ENCODE assay signal across 1 cellular context in the genomic region with DNA sequence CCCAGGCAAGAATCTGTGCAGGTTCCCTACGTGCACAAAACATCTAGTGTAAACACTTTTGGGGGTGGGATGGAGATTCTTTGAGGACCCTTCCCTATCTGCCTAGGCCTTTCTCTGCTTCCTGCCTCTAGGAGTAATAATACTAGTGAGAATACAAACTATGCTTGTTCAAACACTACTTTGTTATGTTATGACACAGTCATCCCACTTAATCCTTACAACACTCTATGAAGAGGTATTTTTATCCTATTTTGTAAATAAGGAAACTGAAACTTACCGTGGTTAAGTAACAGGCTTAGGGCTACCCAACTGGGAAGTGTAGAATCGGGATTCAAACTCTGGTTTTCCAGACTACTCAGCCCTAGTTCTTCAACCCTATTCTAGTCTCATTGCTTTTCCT.
TF ChIP-seq lines count a peak whose summit lies in the region.

No MANE protein-coding gene starts in this region.

TF ChIP-seq in H1, 55 proteins besides CTCF, POLR2A, EP300 and RAD21 (continued from another document):
- TF ChIP-seq RNF2 (IDR thresholded peaks at IDR 0.05; ENCODE audit: borderline replicate concordance, low read depth, low read length, missing control alignments, poor library complexity, severe bottlenecking) = no peak
- TF ChIP-seq FOSL1 (IDR thresholded peaks at IDR 0.05; ENCODE audit: insufficient read depth, low read depth, low read length) = no peak
- TF ChIP-seq SIX5 (IDR thresholded peaks at IDR 0.05; ENCODE audit: low read depth, low read length) = no peak
- TF ChIP-seq RFX5 (IDR thresholded peaks at IDR 0.05; ENCODE audit: borderline replicate concordance, low read depth, low read length) = no peak
- TF ChIP-seq GTF2F1 (IDR thresholded peaks at IDR 0.05; ENCODE audit: borderline replicate concordance, low read depth, low read length) = no peak
- no peak for TF ChIP-seq TCF12 (IDR thresholded peaks at IDR 0.05; ENCODE audit: low read depth, low read length)
- no peak for TF ChIP-seq BCL11A (IDR thresholded peaks at IDR 0.05; ENCODE audit: low read depth in 2 of 2, low read length in 2 of 2)
- TF ChIP-seq, protein P1, sequence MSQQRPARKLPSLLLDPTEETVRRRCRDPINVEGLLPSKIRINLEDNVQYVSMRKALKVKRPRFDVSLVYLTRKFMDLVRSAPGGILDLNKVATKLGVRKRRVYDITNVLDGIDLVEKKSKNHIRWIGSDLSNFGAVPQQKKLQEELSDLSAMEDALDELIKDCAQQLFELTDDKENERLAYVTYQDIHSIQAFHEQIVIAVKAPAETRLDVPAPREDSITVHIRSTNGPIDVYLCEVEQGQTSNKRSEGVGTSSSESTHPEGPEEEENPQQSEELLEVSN (IDR thresholded peaks at IDR 0.05) = no peak
- TF ChIP-seq SP4 (IDR thresholded peaks at IDR 0.05; ENCODE audit: low read length) = no peak
- TF ChIP-seq, protein P2, sequence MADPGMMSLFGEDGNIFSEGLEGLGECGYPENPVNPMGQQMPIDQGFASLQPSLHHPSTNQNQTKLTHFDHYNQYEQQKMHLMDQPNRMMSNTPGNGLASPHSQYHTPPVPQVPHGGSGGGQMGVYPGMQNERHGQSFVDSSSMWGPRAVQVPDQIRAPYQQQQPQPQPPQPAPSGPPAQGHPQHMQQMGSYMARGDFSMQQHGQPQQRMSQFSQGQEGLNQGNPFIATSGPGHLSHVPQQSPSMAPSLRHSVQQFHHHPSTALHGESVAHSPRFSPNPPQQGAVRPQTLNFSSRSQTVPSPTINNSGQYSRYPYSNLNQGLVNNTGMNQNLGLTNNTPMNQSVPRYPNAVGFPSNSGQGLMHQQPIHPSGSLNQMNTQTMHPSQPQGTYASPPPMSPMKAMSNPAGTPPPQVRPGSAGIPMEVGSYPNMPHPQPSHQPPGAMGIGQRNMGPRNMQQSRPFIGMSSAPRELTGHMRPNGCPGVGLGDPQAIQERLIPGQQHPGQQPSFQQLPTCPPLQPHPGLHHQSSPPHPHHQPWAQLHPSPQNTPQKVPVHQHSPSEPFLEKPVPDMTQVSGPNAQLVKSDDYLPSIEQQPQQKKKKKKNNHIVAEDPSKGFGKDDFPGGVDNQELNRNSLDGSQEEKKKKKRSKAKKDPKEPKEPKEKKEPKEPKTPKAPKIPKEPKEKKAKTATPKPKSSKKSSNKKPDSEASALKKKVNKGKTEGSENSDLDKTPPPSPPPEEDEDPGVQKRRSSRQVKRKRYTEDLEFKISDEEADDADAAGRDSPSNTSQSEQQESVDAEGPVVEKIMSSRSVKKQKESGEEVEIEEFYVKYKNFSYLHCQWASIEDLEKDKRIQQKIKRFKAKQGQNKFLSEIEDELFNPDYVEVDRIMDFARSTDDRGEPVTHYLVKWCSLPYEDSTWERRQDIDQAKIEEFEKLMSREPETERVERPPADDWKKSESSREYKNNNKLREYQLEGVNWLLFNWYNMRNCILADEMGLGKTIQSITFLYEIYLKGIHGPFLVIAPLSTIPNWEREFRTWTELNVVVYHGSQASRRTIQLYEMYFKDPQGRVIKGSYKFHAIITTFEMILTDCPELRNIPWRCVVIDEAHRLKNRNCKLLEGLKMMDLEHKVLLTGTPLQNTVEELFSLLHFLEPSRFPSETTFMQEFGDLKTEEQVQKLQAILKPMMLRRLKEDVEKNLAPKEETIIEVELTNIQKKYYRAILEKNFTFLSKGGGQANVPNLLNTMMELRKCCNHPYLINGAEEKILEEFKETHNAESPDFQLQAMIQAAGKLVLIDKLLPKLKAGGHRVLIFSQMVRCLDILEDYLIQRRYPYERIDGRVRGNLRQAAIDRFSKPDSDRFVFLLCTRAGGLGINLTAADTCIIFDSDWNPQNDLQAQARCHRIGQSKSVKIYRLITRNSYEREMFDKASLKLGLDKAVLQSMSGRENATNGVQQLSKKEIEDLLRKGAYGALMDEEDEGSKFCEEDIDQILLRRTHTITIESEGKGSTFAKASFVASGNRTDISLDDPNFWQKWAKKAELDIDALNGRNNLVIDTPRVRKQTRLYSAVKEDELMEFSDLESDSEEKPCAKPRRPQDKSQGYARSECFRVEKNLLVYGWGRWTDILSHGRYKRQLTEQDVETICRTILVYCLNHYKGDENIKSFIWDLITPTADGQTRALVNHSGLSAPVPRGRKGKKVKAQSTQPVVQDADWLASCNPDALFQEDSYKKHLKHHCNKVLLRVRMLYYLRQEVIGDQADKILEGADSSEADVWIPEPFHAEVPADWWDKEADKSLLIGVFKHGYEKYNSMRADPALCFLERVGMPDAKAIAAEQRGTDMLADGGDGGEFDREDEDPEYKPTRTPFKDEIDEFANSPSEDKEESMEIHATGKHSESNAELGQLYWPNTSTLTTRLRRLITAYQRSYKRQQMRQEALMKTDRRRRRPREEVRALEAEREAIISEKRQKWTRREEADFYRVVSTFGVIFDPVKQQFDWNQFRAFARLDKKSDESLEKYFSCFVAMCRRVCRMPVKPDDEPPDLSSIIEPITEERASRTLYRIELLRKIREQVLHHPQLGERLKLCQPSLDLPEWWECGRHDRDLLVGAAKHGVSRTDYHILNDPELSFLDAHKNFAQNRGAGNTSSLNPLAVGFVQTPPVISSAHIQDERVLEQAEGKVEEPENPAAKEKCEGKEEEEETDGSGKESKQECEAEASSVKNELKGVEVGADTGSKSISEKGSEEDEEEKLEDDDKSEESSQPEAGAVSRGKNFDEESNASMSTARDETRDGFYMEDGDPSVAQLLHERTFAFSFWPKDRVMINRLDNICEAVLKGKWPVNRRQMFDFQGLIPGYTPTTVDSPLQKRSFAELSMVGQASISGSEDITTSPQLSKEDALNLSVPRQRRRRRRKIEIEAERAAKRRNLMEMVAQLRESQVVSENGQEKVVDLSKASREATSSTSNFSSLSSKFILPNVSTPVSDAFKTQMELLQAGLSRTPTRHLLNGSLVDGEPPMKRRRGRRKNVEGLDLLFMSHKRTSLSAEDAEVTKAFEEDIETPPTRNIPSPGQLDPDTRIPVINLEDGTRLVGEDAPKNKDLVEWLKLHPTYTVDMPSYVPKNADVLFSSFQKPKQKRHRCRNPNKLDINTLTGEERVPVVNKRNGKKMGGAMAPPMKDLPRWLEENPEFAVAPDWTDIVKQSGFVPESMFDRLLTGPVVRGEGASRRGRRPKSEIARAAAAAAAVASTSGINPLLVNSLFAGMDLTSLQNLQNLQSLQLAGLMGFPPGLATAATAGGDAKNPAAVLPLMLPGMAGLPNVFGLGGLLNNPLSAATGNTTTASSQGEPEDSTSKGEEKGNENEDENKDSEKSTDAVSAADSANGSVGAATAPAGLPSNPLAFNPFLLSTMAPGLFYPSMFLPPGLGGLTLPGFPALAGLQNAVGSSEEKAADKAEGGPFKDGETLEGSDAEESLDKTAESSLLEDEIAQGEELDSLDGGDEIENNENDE (IDR thresholded peaks at IDR 0.05; ENCODE audit: insufficient replicate concordance, low read length) = no peak
- no peak for TF ChIP-seq TBP (IDR thresholded peaks at IDR 0.05; ENCODE audit: low read depth, low read length)
- TF ChIP-seq KDM5A (IDR thresholded peaks at IDR 0.05; ENCODE audit: low read length) = no peak
- TF ChIP-seq JUND (IDR thresholded peaks at IDR 0.05; ENCODE audit: low read length) = no peak
- TF ChIP-seq RXRA (IDR thresholded peaks at IDR 0.05; ENCODE audit: insufficient read depth, low read depth, low read length) = no peak
- no peak for TF ChIP-seq ASH2L (IDR thresholded peaks at IDR 0.05; ENCODE audit: low read length)
- no peak for TF ChIP-seq HDAC6 (IDR thresholded peaks at IDR 0.05; ENCODE audit: low read depth, low read length)
- TF ChIP-seq SIRT6 (IDR thresholded peaks at IDR 0.05; ENCODE audit: low read length) = no peak
- TF ChIP-seq, protein P3, sequence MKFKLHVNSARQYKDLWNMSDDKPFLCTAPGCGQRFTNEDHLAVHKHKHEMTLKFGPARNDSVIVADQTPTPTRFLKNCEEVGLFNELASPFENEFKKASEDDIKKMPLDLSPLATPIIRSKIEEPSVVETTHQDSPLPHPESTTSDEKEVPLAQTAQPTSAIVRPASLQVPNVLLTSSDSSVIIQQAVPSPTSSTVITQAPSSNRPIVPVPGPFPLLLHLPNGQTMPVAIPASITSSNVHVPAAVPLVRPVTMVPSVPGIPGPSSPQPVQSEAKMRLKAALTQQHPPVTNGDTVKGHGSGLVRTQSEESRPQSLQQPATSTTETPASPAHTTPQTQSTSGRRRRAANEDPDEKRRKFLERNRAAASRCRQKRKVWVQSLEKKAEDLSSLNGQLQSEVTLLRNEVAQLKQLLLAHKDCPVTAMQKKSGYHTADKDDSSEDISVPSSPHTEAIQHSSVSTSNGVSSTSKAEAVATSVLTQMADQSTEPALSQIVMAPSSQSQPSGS (IDR thresholded peaks at IDR 0.05; ENCODE audit: low read length) = no peak
- no peak for TF ChIP-seq EGR1 (IDR thresholded peaks at IDR 0.05; ENCODE audit: borderline replicate concordance, low read depth, low read length)
